Comparison of ENCODE assay signal across 24 cellular contexts in genomic region chr10:90504172-90504571, GRCh38.
DNase-seq lines count a peak whose midpoint lies in the region; ATAC-seq, FAIRE-seq and TF ChIP-seq lines count a peak whose summit lies in the region.
"Had no signal": no experiment of that assay in that cellular context is flagged by ENCODE, and none has a peak within 500 bp of the region (broad histone marks: within the 10 kb centered on the region; RNA-seq: fewer than 3 reads in every experiment).

No MANE protein-coding gene starts in this region.

- H3K56ac ChIP-seq in H9 (ENCODE audit: insufficient read length, low read depth, low read length) = no peak overlapping the region

- H3K79me2 ChIP-seq in H9 (ENCODE audit: insufficient read depth, low read length) (no peaks in the 10 kb centered on the region), astrocyte (ENCODE audit: insufficient read depth, low read length) (no peaks in the 10 kb centered on the region), keratinocyte (ENCODE audit: control insufficient read depth, insufficient read depth, low read length) (no peaks in the 10 kb centered on the region)

- TF ChIP-seq CTCF in H9 (conservative IDR thresholded peaks at IDR 0.05) (peak; percentile 52), astrocyte (IDR thresholded peaks at IDR 0.05; ENCODE audit: insufficient read depth, low read depth, low read length) (peak; percentile 6), keratinocyte (optimal IDR thresholded peaks at IDR 0.05 in 1 of 3, IDR thresholded peaks at IDR 0.05 in 1 of 3, conservative IDR thresholded peaks at IDR 0.05 in 1 of 3; ENCODE audit: extremely low read depth in 1 of 3, insufficient read depth in 2 of 3, low read length in 3 of 3) (peak in 2 of 3 experiments; percentile 8 to 28), type B pancreatic cell (conservative IDR thresholded peaks at IDR 0.05) (peak; percentile 31)

- no peak overlapping the region for H3T11ph ChIP-seq in H9 (ENCODE audit: low read length)

- H2AFZ ChIP-seq in H9 (ENCODE audit: low read length) (no peak overlapping the region), astrocyte (ENCODE audit: low read depth, low read length) (no peak overlapping the region), keratinocyte (ENCODE audit: control insufficient read depth, low read length) (no peak overlapping the region)

- no peak overlapping the region for H2BK15ac ChIP-seq in H9 (ENCODE audit: low read depth, low read length)

- no peaks in the 10 kb centered on the region for H3K27me3 ChIP-seq in H9 (ENCODE audit: insufficient read depth, low read length)
- H3K27me3 ChIP-seq in astrocyte (ENCODE audit: insufficient read depth, low read length) = no peaks in the 10 kb centered on the region
- no peaks in the 10 kb centered on the region for H3K27me3 ChIP-seq in keratinocyte (ENCODE audit: control insufficient read depth, extremely low read depth, insufficient read depth, low read length)

- no CpG with 5 or more reads among the region's 2 CpGs for WGBS in H9 (ENCODE audit: extremely low coverage, insufficient read length, low lambda C conversion rate)

- no peak overlapping the region for H2BK20ac ChIP-seq in H9 (ENCODE audit: low read depth, low read length, poor library complexity, severe bottlenecking)

- H3K9me3 Mint-ChIP-seq in H9 (no peaks in the 10 kb centered on the region), astrocyte (ENCODE audit: unreplicated experiment) (no peaks in the 10 kb centered on the region), type B pancreatic cell (peaks cover 4% of the 10 kb centered on the region)
- peaks cover under 1 to 3% of the 10 kb centered on the region in 2 donors for H3K9me3 Mint-ChIP-seq in stimulated activated naive B cell treated with anti-CD40 and anti-IgM and Interleukin-4, amounts not matched to agents 10 μg/mL and 1 μg/mL and 100 μg/mL, for 72 hours

- H3K23me2 ChIP-seq in H9 (ENCODE audit: insufficient read length, low read depth, low read length, poor library complexity, severe bottlenecking) = no peaks in the 10 kb centered on the region

- H3K27me3 Mint-ChIP-seq in H9 (ENCODE audit: low read depth) (no peaks in the 10 kb centered on the region), astrocyte (ENCODE audit: low read depth, unreplicated experiment) (peaks cover 2% of the 10 kb centered on the region), type B pancreatic cell (no peaks in the 10 kb centered on the region)
- H3K27me3 Mint-ChIP-seq in stimulated activated naive B cell treated with anti-CD40 and anti-IgM and Interleukin-4, amounts not matched to agents 10 μg/mL and 1 μg/mL and 100 μg/mL, for 72 hours = peaks cover 0 to 4% of the 10 kb centered on the region in 2 donors
- H3K27me3 Mint-ChIP-seq: CD8-positive, alpha-beta memory T cell had no signal

- no peaks in the 10 kb centered on the region for H3K4me1 ChIP-seq in H9 (ENCODE audit: insufficient read depth, low read length)
- no peaks in the 10 kb centered on the region for H3K4me1 ChIP-seq in astrocyte (ENCODE audit: insufficient read depth, low read length)
- H3K4me1 ChIP-seq in keratinocyte (ENCODE audit: control insufficient read depth, extremely low read depth, insufficient read depth, low read length) = no peaks in the 10 kb centered on the region
- H3K4me1 ChIP-seq: HAP-1 had no signal

- no peak overlapping the region for H2AK5ac ChIP-seq in H9 (ENCODE audit: insufficient read length, low read length)

- no peak overlapping the region for H3K4ac ChIP-seq in H9 (ENCODE audit: low read depth, low read length)

- H3K36me3 Mint-ChIP-seq in H9 (ENCODE audit: insufficient read depth in 1 of 3, low read depth in 3 of 3) (0 out of 7 replicates have a peak, but pooled peaks cover 0 to 1% (median 0%) of the 10 kb centered on the region in 3 experiments), astrocyte (ENCODE audit: low read depth, unreplicated experiment) (no peaks in the 10 kb centered on the region), type B pancreatic cell (no peaks in the 10 kb centered on the region)
- H3K36me3 Mint-ChIP-seq in stimulated activated naive B cell treated with anti-CD40 and anti-IgM and Interleukin-4, amounts not matched to agents 10 μg/mL and 1 μg/mL and 100 μg/mL, for 72 hours = no peaks in the 10 kb centered on the region
- H3K36me3 Mint-ChIP-seq: CD8-positive, alpha-beta memory T cell had no signal

- no peak overlapping the region for H2BK5ac ChIP-seq in H9 (ENCODE audit: insufficient read length, low read length)

- dilution Hi-C loops in keratinocyte (cut with MboI; ENCODE audit: extremely low pct_ligation_motif_present, low sequenced_read_pairs) = no loop called here

- H3K79me1 ChIP-seq in H9 (ENCODE audit: insufficient read depth, low read depth, low read length, poor library complexity, severe bottlenecking) = no peaks in the 10 kb centered on the region

- H3K9ac ChIP-seq in H9 (ENCODE audit: extremely low read depth, insufficient read length, low read length) = no peak overlapping the region
- H3K9ac ChIP-seq in astrocyte (ENCODE audit: low read length) = no peak overlapping the region
- H3K9ac ChIP-seq in keratinocyte (ENCODE audit: control insufficient read depth, extremely low read depth, insufficient read depth, low read length) = no peak overlapping the region

- H3K14ac ChIP-seq in H9 (ENCODE audit: insufficient read depth, low read length) = no peak overlapping the region

- no peak overlapping the region for H2BK12ac ChIP-seq in H9 (ENCODE audit: insufficient read length, low read depth, low read length)

- H3K18ac ChIP-seq in H9 (ENCODE audit: insufficient read length, low read depth, low read length) = no peak overlapping the region

- no peak overlapping the region for H4K5ac ChIP-seq in H9 (ENCODE audit: insufficient read length, low read depth, low read length)

- no peak overlapping the region for H3K23ac ChIP-seq in H9 (ENCODE audit: insufficient read length, low read depth, low read length)

- no peak overlapping the region for H3K4me3 ChIP-seq in astrocyte (ENCODE audit: insufficient read depth, low read depth, low read length)
- H3K4me3 ChIP-seq in keratinocyte (ENCODE audit: control insufficient read depth in 2 of 3, extremely low read depth in 1 of 3, insufficient read depth in 2 of 3, low read depth in 1 of 3, low read length in 3 of 3) = no peak overlapping the region
- H3K4me3 ChIP-seq: HAP-1, SK-N-MC had no signal

- H4K91ac ChIP-seq in H9 (ENCODE audit: insufficient read length, low read depth, low read length) = no peak overlapping the region

- no peak for DNase-seq in H9
- no peak for DNase-seq in astrocyte (ENCODE audit: low read depth)
- no peak for DNase-seq in keratinocyte (ENCODE audit: low read depth, low spot score)
- DNase-seq in type B pancreatic cell (ENCODE audit: extremely low spot score, unreplicated experiment) = no peak
- no peak for DNase-seq in T-helper 9 cell
- no peak for DNase-seq in stimulated activated naive B cell treated with anti-CD40 and anti-IgM and Interleukin-4, amounts not matched to agents 10 μg/mL and 1 μg/mL and 100 μg/mL, for 72 hours
- no peak for DNase-seq in 8988T
- DNase-seq: CD8-positive, alpha-beta memory T cell; DMS153; KBM-7; MV-4-11; NCI-H1105; NCI-H1436 treated with DMSO at 0.1 percent for 48 hours; NCI-H187 treated with DMSO at 0.1 percent for 48 hours; NCI-H2171 treated with DMSO at 0.1 percent for 48 hours; NCI-H345; NCI-H524 treated with DMSO at 0.1 percent for 48 hours; NCI-H774; SIG-M5 had no signal

- ATAC-seq in stimulated activated naive B cell treated with anti-CD40 and anti-IgM and Interleukin-4, amounts not matched to agents 10 μg/mL and 1 μg/mL and 100 μg/mL, for 72 hours (replicated peaks) = no peak

- no peak overlapping the region for H3K27ac ChIP-seq in H9 (ENCODE audit: insufficient read length, low read depth, low read length)
- H3K27ac ChIP-seq in astrocyte (ENCODE audit: low read depth, low read length) = no peak overlapping the region
- no peak overlapping the region for H3K27ac ChIP-seq in keratinocyte (ENCODE audit: control insufficient read depth, insufficient read depth, low read length)
- H3K27ac ChIP-seq: C4-2B, SK-N-MC had no signal

- H3K9me1 ChIP-seq in keratinocyte (ENCODE audit: control insufficient read depth, extremely low read depth, insufficient read depth, low read length) = no peaks in the 10 kb centered on the region

- H3K4me3 Mint-ChIP-seq in H9 (no peak overlapping the region), astrocyte (ENCODE audit: unreplicated experiment) (no peak overlapping the region), type B pancreatic cell (no peak overlapping the region)
- no peak overlapping the region for H3K4me3 Mint-ChIP-seq in stimulated activated naive B cell treated with anti-CD40 and anti-IgM and Interleukin-4, amounts not matched to agents 10 μg/mL and 1 μg/mL and 100 μg/mL, for 72 hours
- H3K4me3 Mint-ChIP-seq: B cell; CD8-positive, alpha-beta memory T cell had no signal

- no peaks in the 10 kb centered on the region for H3K9me3 ChIP-seq in H9 (ENCODE audit: control insufficient read depth, low read depth, low read length)
- H3K9me3 ChIP-seq in astrocyte (ENCODE audit: insufficient read depth, low read depth, low read length) = no peaks in the 10 kb centered on the region
- H3K9me3 ChIP-seq in keratinocyte (ENCODE audit: control insufficient read depth, low read depth, low read length) = no peaks in the 10 kb centered on the region
- H3K9me3 ChIP-seq: HAP-1 had no signal

- no peak overlapping the region for H2BK120ac ChIP-seq in H9 (ENCODE audit: low read depth, low read length, poor library complexity, severe bottlenecking)

- no peaks in the 10 kb centered on the region for H3K4me1 Mint-ChIP-seq in H9
- H3K4me1 Mint-ChIP-seq in astrocyte (ENCODE audit: low read depth, unreplicated experiment) = no peaks in the 10 kb centered on the region
- no peaks in the 10 kb centered on the region for H3K4me1 Mint-ChIP-seq in type B pancreatic cell (ENCODE audit: unreplicated experiment)
- peaks cover 2 to 6% of the 10 kb centered on the region in 2 donors for H3K4me1 Mint-ChIP-seq in stimulated activated naive B cell treated with anti-CD40 and anti-IgM and Interleukin-4, amounts not matched to agents 10 μg/mL and 1 μg/mL and 100 μg/mL, for 72 hours
- H3K4me1 Mint-ChIP-seq: CD8-positive, alpha-beta memory T cell had no signal

- no peak overlapping the region for H4K8ac ChIP-seq in H9 (replicated peaks; ENCODE audit: insufficient read length, low read depth, low read length)

- no peak overlapping the region for H3K4me2 ChIP-seq in H9 (ENCODE audit: insufficient read depth, insufficient read length, low read length)
- H3K4me2 ChIP-seq in astrocyte (ENCODE audit: low read length) = no peak overlapping the region
- H3K4me2 ChIP-seq in keratinocyte (ENCODE audit: control insufficient read depth, extremely low read depth, insufficient read depth, low read depth, low read length) = no peak overlapping the region

- no peak overlapping the region for H3K27ac Mint-ChIP-seq in H9
- H3K27ac Mint-ChIP-seq in astrocyte (ENCODE audit: unreplicated experiment) = no peak overlapping the region
- H3K27ac Mint-ChIP-seq in type B pancreatic cell = no peak overlapping the region
- no peak overlapping the region for H3K27ac Mint-ChIP-seq in stimulated activated naive B cell treated with anti-CD40 and anti-IgM and Interleukin-4, amounts not matched to agents 10 μg/mL and 1 μg/mL and 100 μg/mL, for 72 hours
- H3K27ac Mint-ChIP-seq: B cell; CD8-positive, alpha-beta memory T cell had no signal

- H4K20me1 ChIP-seq in H9 (ENCODE audit: control insufficient read depth, insufficient read depth, insufficient read length) = no peaks in the 10 kb centered on the region
- no peaks in the 10 kb centered on the region for H4K20me1 ChIP-seq in astrocyte (ENCODE audit: insufficient read depth, low read length)
- H4K20me1 ChIP-seq in keratinocyte (ENCODE audit: control insufficient read depth, extremely low read depth, insufficient read depth, low read length) = no peaks in the 10 kb centered on the region

- H3K36me3 ChIP-seq in astrocyte (ENCODE audit: insufficient read depth, low read length) (no peaks in the 10 kb centered on the region), keratinocyte (ENCODE audit: control insufficient read depth in 2 of 2, extremely low read depth in 1 of 2, insufficient read depth in 2 of 2, low read length in 2 of 2) (no peaks in the 10 kb centered on the region)
- H3K36me3 ChIP-seq: HAP-1 had no signal

- FAIRE-seq in astrocyte (lab: Jason Lieb, UNC) = no peak
- FAIRE-seq in keratinocyte (lab: Jason Lieb, UNC) = peak; percentile 13
- FAIRE-seq: RCC 7860 had no signal
